Comparison of ENCODE assay signal across 8 cellular contexts in genomic region chr6:72522735-72523141, GRCh38.
DNase-seq lines count a peak whose midpoint lies in the region; ATAC-seq, FAIRE-seq and TF ChIP-seq lines count a peak whose summit lies in the region.

No MANE protein-coding gene starts in this region.

- H3K9me3 ChIP-seq in thyroid gland: no peaks in the 10 kb centered on the region
- no peaks in the 10 kb centered on the region for H3K9me3 ChIP-seq in upper lobe of right lung

- H3K4me3 ChIP-seq in thyroid gland (replicated peaks in 1 of 3) (no peak overlapping the region), upper lobe of right lung (no peak overlapping the region)

- H3K27me3 ChIP-seq in thyroid gland: no peaks in the 10 kb centered on the region
- H3K27me3 ChIP-seq in upper lobe of right lung: no peaks in the 10 kb centered on the region

- H3K4me1 ChIP-seq in thyroid gland (no peaks in the 10 kb centered on the region), upper lobe of right lung (no peaks in the 10 kb centered on the region)

- intact Hi-C loops in thyroid gland (cut with DNase I) (no loop called here), upper lobe of right lung (cut with DNase I) (no loop called here)

- H3K36me3 ChIP-seq in thyroid gland: no peaks in the 10 kb centered on the region
- no peaks in the 10 kb centered on the region for H3K36me3 ChIP-seq in upper lobe of right lung

- TF ChIP-seq POLR2A in thyroid gland (IDR thresholded peaks at IDR 0.05): no peak

- 38 to 44% methylated on average over 5 of the region's 5 CpGs for WGBS in thyroid gland, 2 donors

- H3K27ac ChIP-seq in thyroid gland (no peak overlapping the region), upper lobe of right lung (no peak overlapping the region)

- peak; percentile 93 for FAIRE-seq in HTR-8/SVneo (lab: Jason Lieb, UNC)

- DNase-seq in DMS53 treated with DMSO at 0.1 percent for 48 hours (lab: John Stamatoyannopoulos, UW; ENCODE audit: unreplicated experiment) (peak; percentile 27), HTR-8/SVneo (ENCODE audit: insufficient read length, low spot score) (peak; percentile 3), thyroid gland (peak; percentile 80 to 86), upper lobe of right lung (no peak), CD1c-positive myeloid dendritic cell (ENCODE audit: extremely low spot score) (no peak)
- peak; percentile 12 for DNase-seq in activated CD4-positive, alpha-beta T cell treated with anti-CD3 and anti-CD28 coated beads, Interleukin-2, amount 50 U/mL, for 1 hour
- DNase-seq in activated CD8-positive, alpha-beta memory T cell treated with anti-CD3 and anti-CD28 coated beads, Interleukin-2, amount 50 U/mL, for 48 hours: no peak

- ATAC-seq in GM19463 (IDR thresholded peaks at IDR 0.05; ENCODE audit: unreplicated experiment) (peak; percentile 65), upper lobe of right lung (no peak)

- TF ChIP-seq CTCF in thyroid gland (IDR thresholded peaks at IDR 0.05) (peak in 3 of 6 experiments; percentile 32 to 43 (median 38)), upper lobe of right lung (IDR thresholded peaks at IDR 0.05) (no peak)

Comparison
In these comparisons a context has a peak if more than half of its experiments do, and no peak if none do; other contexts are left out.
1. DNase-seq: peak in DMS53 treated with DMSO at 0.1 percent for 48 hours (single experiment), HTR-8/SVneo (single experiment), activated CD4-positive, alpha-beta T cell treated with anti-CD3 and anti-CD28 coated beads, Interleukin-2, amount 50 U/mL, for 1 hour (single experiment) and thyroid gland (2 of 2); none in upper lobe of right lung (single experiment), activated CD8-positive, alpha-beta memory T cell treated with anti-CD3 and anti-CD28 coated beads, Interleukin-2, amount 50 U/mL, for 48 hours (single experiment) and CD1c-positive myeloid dendritic cell (single experiment).